ENCODE assay signal across 8 cellular contexts in the genomic region with DNA sequence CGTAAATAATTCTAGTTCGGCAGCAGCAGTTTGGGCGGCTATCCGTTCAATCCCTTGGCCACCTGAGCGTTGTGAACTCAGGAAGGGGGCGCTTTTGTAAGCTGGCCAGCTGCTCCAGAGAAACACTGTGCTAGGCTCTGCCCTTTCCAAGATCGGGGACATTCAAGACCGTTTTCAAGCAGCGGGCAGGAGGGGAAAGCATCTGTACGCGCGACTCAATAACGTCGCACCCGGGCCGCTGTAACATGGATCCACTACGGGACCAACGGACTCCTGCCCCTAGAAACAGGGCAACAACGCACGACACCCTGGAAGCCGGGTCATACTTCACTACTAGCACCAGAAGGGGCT. TPM values are rescaled to one million over a fixed set of nuclear protein-coding genes. Genes with fewer than 3 reads are reported as not detected.
DNase-seq lines count a peak whose midpoint lies in the region; ATAC-seq, FAIRE-seq and TF ChIP-seq lines count a peak whose summit lies in the region.

No MANE protein-coding gene starts in this region.

- peak overlapping the region; percentile 98 for H3K4me3 Mint-ChIP-seq in nephron progenitor cell

- DNase-seq in DMS53 (lab: John Stamatoyannopoulos, UW) (peak; percentile 70), DMS53 treated with DMSO at 0.1 percent for 48 hours (lab: John Stamatoyannopoulos, UW; ENCODE audit: unreplicated experiment) (no peak), NCI-H774 (lab: John Stamatoyannopoulos, UW) (peak; percentile 13), dermis blood vessel endothelial cell (peak; percentile 43), nephron progenitor cell (no peak), RCC 7860 (ENCODE audit: low spot score) (no peak)

- ATAC-seq in HG02588 (IDR thresholded peaks at IDR 0.05; ENCODE audit: unreplicated experiment) = peak; percentile 13
- ATAC-seq in GM18520 (IDR thresholded peaks at IDR 0.05; ENCODE audit: unreplicated experiment) = no peak

- H3K36me3 Mint-ChIP-seq in nephron progenitor cell (ENCODE audit: low read depth) = peaks cover 19% of the 10 kb centered on the region

- H3K9me3 Mint-ChIP-seq in nephron progenitor cell = no peaks in the 10 kb centered on the region

- H3K4me1 Mint-ChIP-seq in nephron progenitor cell = peaks cover 45% of the 10 kb centered on the region

- no peak for TF ChIP-seq CTCF in nephron progenitor cell (IDR thresholded peaks at IDR 0.05)

- H3K27me3 Mint-ChIP-seq in nephron progenitor cell (ENCODE audit: low read depth, poor library complexity) = no peaks in the 10 kb centered on the region

- peak overlapping the region; percentile 90 for H3K27ac Mint-ChIP-seq in nephron progenitor cell

- no peak for FAIRE-seq in RCC 7860 (lab: Jason Lieb, UNC)

RNA-seq across cellular contexts. Expression of gene TOP2A, which starts 0.5 kb away (rescaled TPM):
- 39.3 and 152 TPM in 2 replicates for total RNA-seq in dermis blood vessel endothelial cell

RNA-seq across cellular contexts. Expression of gene IGFBP4, which starts 26.0 kb away (rescaled TPM):
- total RNA-seq in dermis blood vessel endothelial cell = 375 and 706 TPM in 2 replicates

RNA-seq across cellular contexts. Expression of gene GJD3, which starts 52.7 kb away (rescaled TPM):
- 3.7 and 4.3 TPM in 2 replicates for total RNA-seq in dermis blood vessel endothelial cell

Comparison
In these comparisons a context has a peak if more than half of its experiments do, and no peak if none do; other contexts are left out.
1. DNase-seq: peak in DMS53 (single experiment), NCI-H774 (single experiment) and dermis blood vessel endothelial cell (single experiment); none in DMS53 treated with DMSO at 0.1 percent for 48 hours (single experiment), nephron progenitor cell (single experiment) and RCC 7860 (single experiment).